In the genomic region with DNA sequence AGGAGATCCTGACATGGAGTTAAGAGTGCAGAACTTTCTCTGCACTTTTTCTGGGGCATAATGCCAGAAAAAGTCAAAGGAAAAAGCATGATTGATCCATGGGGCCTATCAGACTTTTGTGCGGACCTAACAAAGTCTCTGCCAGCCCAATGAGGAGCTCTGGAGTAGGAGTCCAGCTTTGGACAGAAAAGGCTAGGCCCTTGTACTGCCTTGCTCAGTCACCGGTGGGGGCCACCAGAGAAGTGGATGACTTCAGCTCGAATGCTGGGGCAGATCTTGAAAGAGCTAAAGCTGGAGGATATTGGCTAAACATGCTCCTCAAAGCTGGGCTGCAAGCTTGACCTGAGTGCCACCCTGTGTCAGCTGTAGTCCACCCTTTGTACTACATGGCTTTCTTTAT, we compare ENCODE assay signal across 19 cellular contexts. TPM values are rescaled to one million over a fixed set of nuclear protein-coding genes. Genes with fewer than 3 reads are reported as not detected.
DNase-seq lines count a peak whose midpoint lies in the region; ATAC-seq and TF ChIP-seq lines count a peak whose summit lies in the region.
"Had no signal": no experiment of that assay in that cellular context is flagged by ENCODE, and none has a peak within 500 bp of the region (broad histone marks: within the 10 kb centered on the region; RNA-seq: fewer than 3 reads in every experiment).

No MANE protein-coding gene starts in this region.

- no peak for TF ChIP-seq CTCF in DND-41 (IDR thresholded peaks at IDR 0.05; ENCODE audit: borderline replicate concordance, extremely low read depth, low read length, poor library complexity, severe bottlenecking)
- TF ChIP-seq CTCF in natural killer cell (IDR thresholded peaks at IDR 0.05): no peak

- no peak for ATAC-seq in DND-41 (ENCODE audit: insufficient read depth, low read depth)
- ATAC-seq in activated T-helper 17 cell treated with anti-CD3 and anti-CD28 coated beads, Interleukin-2, amount 50 U/mL, for 72 hours (replicated peaks): no peak
- ATAC-seq in natural killer cell: no peak
- ATAC-seq: gastrocnemius medialis, HCT116 had no signal

- peaks cover 21% of the 10 kb centered on the region for H3K36me3 Mint-ChIP-seq in T-helper 1 cell treated with Interleukin-12 subunit alpha and Interleukin-12 subunit beta and Interleukin-4 antibody, amounts not matched to agents 30 μg/mL and 1 μg/mL, for 36 hours (ENCODE audit: low read depth)
- peaks cover 37% of the 10 kb centered on the region for H3K36me3 Mint-ChIP-seq in activated T-helper 17 cell treated with anti-CD3 and anti-CD28 coated beads, Interleukin-2, amount 50 U/mL, for 72 hours (ENCODE audit: low read depth)
- H3K36me3 Mint-ChIP-seq in natural killer cell: peaks cover 10% of the 10 kb centered on the region
- H3K36me3 Mint-ChIP-seq: type B pancreatic cell had no signal

- H3K4me2 ChIP-seq in DND-41 (ENCODE audit: insufficient read depth, low read length): peak overlapping the region; percentile 52

- no peaks in the 10 kb centered on the region for H3K27me3 ChIP-seq in DND-41 (ENCODE audit: insufficient read depth, low read length, poor library complexity)
- H3K27me3 ChIP-seq: gastrocnemius medialis, MG63 had no signal

- peaks cover 30% of the 10 kb centered on the region for H3K79me2 ChIP-seq in DND-41 (ENCODE audit: insufficient read depth, low read length)

- H3K4me3 Mint-ChIP-seq in T-helper 1 cell treated with Interleukin-12 subunit alpha and Interleukin-12 subunit beta and Interleukin-4 antibody, amounts not matched to agents 30 μg/mL and 1 μg/mL, for 36 hours: peak overlapping the region; percentile 82
- H3K4me3 Mint-ChIP-seq in activated T-helper 17 cell treated with anti-CD3 and anti-CD28 coated beads, Interleukin-2, amount 50 U/mL, for 72 hours: peak overlapping the region; percentile 99
- H3K4me3 Mint-ChIP-seq in natural killer cell: peak overlapping the region; percentile 56
- H3K4me3 Mint-ChIP-seq: type B pancreatic cell had no signal

- no peak for DNase-seq in T-helper 1 cell
- DNase-seq in DND-41: no peak
- DNase-seq in natural killer cell: no peak
- DNase-seq in stimulated activated naive CD4-positive, alpha-beta T cell (lab: John Stamatoyannopoulos, UW): no peak
- DNase-seq in NCI-H146 (lab: John Stamatoyannopoulos, UW): no peak
- no peak for DNase-seq in NCI-H82 (lab: John Stamatoyannopoulos, UW)
- DNase-seq: 8988T; activated CD4-positive, CD25-positive, alpha-beta regulatory T cell; anterior cingulate cortex; C1 segment of cervical spinal cord; gastrocnemius medialis; MG63; NCI-H524 had no signal

- peaks cover 18% of the 10 kb centered on the region for H4K20me1 ChIP-seq in DND-41 (ENCODE audit: insufficient read depth, low read length)

- H3K9me3 ChIP-seq in DND-41 (ENCODE audit: insufficient read depth, low read length, severe bottlenecking): no peaks in the 10 kb centered on the region
- H3K9me3 ChIP-seq: gastrocnemius medialis, MG63 had no signal

- intact Hi-C loops in natural killer cell (cut with micrococcal nuclease): no loop called here

- H3K9me3 Mint-ChIP-seq in T-helper 1 cell treated with Interleukin-12 subunit alpha and Interleukin-12 subunit beta and Interleukin-4 antibody, amounts not matched to agents 30 μg/mL and 1 μg/mL, for 36 hours: peaks cover 5% of the 10 kb centered on the region
- peaks cover 5% of the 10 kb centered on the region for H3K9me3 Mint-ChIP-seq in activated T-helper 17 cell treated with anti-CD3 and anti-CD28 coated beads, Interleukin-2, amount 50 U/mL, for 72 hours
- peaks cover 0 to 4% of the 10 kb centered on the region in 2 donors for H3K9me3 Mint-ChIP-seq in natural killer cell
- H3K9me3 Mint-ChIP-seq: type B pancreatic cell had no signal

- peaks cover 26% of the 10 kb centered on the region for H3K4me1 ChIP-seq in DND-41 (ENCODE audit: insufficient read depth, low read length)
- H3K4me1 ChIP-seq: parathyroid adenoma had no signal

- H3K27ac ChIP-seq in DND-41 (ENCODE audit: low read length): peak overlapping the region; percentile 63
- H3K27ac ChIP-seq: epithelial cell of prostate, gastrocnemius medialis, parathyroid adenoma had no signal

- peak overlapping the region; percentile 7; the same call in 1 of the 2 replicates for H3K9ac ChIP-seq in DND-41 (ENCODE audit: low read depth, low read length)
- H3K9ac ChIP-seq: parathyroid adenoma had no signal

- peak overlapping the region in 1 of 2 experiments; percentile 35; a peak in 2 of 4 replicates for H3K4me3 ChIP-seq in DND-41 (ENCODE audit: low read depth in 1 of 2, low read length in 2 of 2)
- H3K4me3 ChIP-seq: gastrocnemius medialis, MG63 had no signal

- H3K36me3 ChIP-seq in DND-41 (ENCODE audit: insufficient read depth, low read length): peaks cover 19% of the 10 kb centered on the region
- H3K36me3 ChIP-seq: gastrocnemius medialis had no signal

- peak overlapping the region; percentile 91 for H3K27ac Mint-ChIP-seq in T-helper 1 cell treated with Interleukin-12 subunit alpha and Interleukin-12 subunit beta and Interleukin-4 antibody, amounts not matched to agents 30 μg/mL and 1 μg/mL, for 36 hours
- peak overlapping the region; percentile 94 for H3K27ac Mint-ChIP-seq in activated T-helper 17 cell treated with anti-CD3 and anti-CD28 coated beads, Interleukin-2, amount 50 U/mL, for 72 hours
- peak overlapping the region; percentile 96 to 99 for H3K27ac Mint-ChIP-seq in natural killer cell
- H3K27ac Mint-ChIP-seq: type B pancreatic cell had no signal

- peaks cover 28% of the 10 kb centered on the region for H3K4me1 Mint-ChIP-seq in T-helper 1 cell treated with Interleukin-12 subunit alpha and Interleukin-12 subunit beta and Interleukin-4 antibody, amounts not matched to agents 30 μg/mL and 1 μg/mL, for 36 hours (ENCODE audit: low read depth)
- peaks cover 31% of the 10 kb centered on the region for H3K4me1 Mint-ChIP-seq in activated T-helper 17 cell treated with anti-CD3 and anti-CD28 coated beads, Interleukin-2, amount 50 U/mL, for 72 hours
- H3K4me1 Mint-ChIP-seq in natural killer cell: peaks cover 36 to 37% of the 10 kb centered on the region in 2 donors

- peaks cover 4% of the 10 kb centered on the region for H3K27me3 Mint-ChIP-seq in T-helper 1 cell treated with Interleukin-12 subunit alpha and Interleukin-12 subunit beta and Interleukin-4 antibody, amounts not matched to agents 30 μg/mL and 1 μg/mL, for 36 hours (ENCODE audit: low read depth)
- H3K27me3 Mint-ChIP-seq in activated T-helper 17 cell treated with anti-CD3 and anti-CD28 coated beads, Interleukin-2, amount 50 U/mL, for 72 hours: no peaks in the 10 kb centered on the region
- H3K27me3 Mint-ChIP-seq in natural killer cell (ENCODE audit: low read depth in 2 of 2): no peaks in the 10 kb centered on the region

- peak overlapping the region; percentile 72 for H2AFZ ChIP-seq in DND-41 (ENCODE audit: low read depth, low read length)
- H2AFZ ChIP-seq: parathyroid adenoma had no signal

RNA-seq across cellular contexts. Expression of a gene that starts 2.8 kb away (rescaled TPM):
- total RNA-seq in activated T-helper 17 cell treated with anti-CD3 and anti-CD28 coated beads, Interleukin-2, amount 50 U/mL, for 72 hours: 100 to 1,000 TPM; 111 to 150 TPM
- 100 to 1,000 TPM; 129 to 153 (median 137) TPM for total RNA-seq in natural killer cell
